Comparison of ENCODE assay signal across 11 cellular contexts in genomic region chr11:119103793-119104192, GRCh38. TPM values are rescaled to one million over a fixed set of nuclear protein-coding genes. Genes with fewer than 3 reads are reported as not detected.
DNase-seq lines count a peak whose midpoint lies in the region; ATAC-seq and TF ChIP-seq lines count a peak whose summit lies in the region.
"Had no signal": no experiment of that assay in that cellular context is flagged by ENCODE, and none has a peak within 500 bp of the region (broad histone marks: within the 10 kb centered on the region; RNA-seq: fewer than 3 reads in every experiment).

No MANE protein-coding gene starts in this region.

- H4K8ac ChIP-seq in neuronal stem cell (ENCODE audit: low read depth, low read length): no peak overlapping the region

- peak overlapping the region; percentile 88 for H3K4me3 Mint-ChIP-seq in stimulated activated naive CD8-positive, alpha-beta T cell treated with anti-CD3 and anti-CD28 coated beads, Interleukin-15, Interleukin-2, amounts not matched to agents 100 ng/mL and 50 ng/mL, for 24 hours

- H3K27me3 Mint-ChIP-seq in stimulated activated naive CD8-positive, alpha-beta T cell treated with anti-CD3 and anti-CD28 coated beads, Interleukin-15, Interleukin-2, amounts not matched to agents 100 ng/mL and 50 ng/mL, for 24 hours: no peaks in the 10 kb centered on the region
- H3K27me3 Mint-ChIP-seq: stimulated activated naive CD8-positive, alpha-beta T cell treated with anti-CD3 and anti-CD28 coated beads, Interleukin-15, amount 100 ng/mL, for 72 hours had no signal

- no peaks in the 10 kb centered on the region for H3K9me3 ChIP-seq in neuronal stem cell (replicated peaks in 1 of 2; ENCODE audit: control insufficient read depth in 2 of 2, insufficient read depth in 1 of 2, low read depth in 1 of 2, low read length in 2 of 2)

- H3K4ac ChIP-seq in neuronal stem cell (ENCODE audit: low read length): no peak overlapping the region

- TF ChIP-seq CTCF in choroid plexus epithelial cell (conservative IDR thresholded peaks at IDR 0.05; ENCODE audit: low read depth, low read length) (peak; percentile 14), GM13976 (IDR thresholded peaks at IDR 0.05; ENCODE audit: borderline replicate concordance, control extremely low read depth, extremely low read depth, insufficient read depth, missing control alignments) (no peak)

- peaks cover 0 to 2% of the 10 kb centered on the region in 2 donors for H3K36me3 ChIP-seq in neuronal stem cell (replicated peaks in 1 of 2; ENCODE audit: control insufficient read depth in 2 of 2, insufficient read depth in 2 of 2, low read length in 2 of 2)

- no peak overlapping the region for H3K14ac ChIP-seq in neuronal stem cell (ENCODE audit: low read length)

- H2BK15ac ChIP-seq in neuronal stem cell (ENCODE audit: low read length): no peak overlapping the region

- H3K36me3 Mint-ChIP-seq in stimulated activated naive CD8-positive, alpha-beta T cell treated with anti-CD3 and anti-CD28 coated beads, Interleukin-15, Interleukin-2, amounts not matched to agents 100 ng/mL and 50 ng/mL, for 24 hours (ENCODE audit: low read depth): peaks cover 19% of the 10 kb centered on the region

- DNase-seq in stimulated activated naive CD8-positive, alpha-beta T cell treated with anti-CD3 and anti-CD28 coated beads, Interleukin-15, Interleukin-2, amounts not matched to agents 100 U/mL and 50 U/mL, for 24 hours: no peak
- DNase-seq in NCI-H69 (lab: John Stamatoyannopoulos, UW) (peak; percentile 92), choroid plexus epithelial cell (ENCODE audit: low read depth) (peak; percentile 32), neuronal stem cell (ENCODE audit: low spot score) (no peak), GM13976 (ENCODE audit: low spot score) (no peak)
- DNase-seq: activated CD8-positive, alpha-beta memory T cell treated with anti-CD3 and anti-CD28 coated beads for 24 hours; NCI-H510A treated with DMSO at 0.1 percent for 48 hours; stimulated activated naive CD8-positive, alpha-beta T cell treated with anti-CD3 and anti-CD28 coated beads, Interleukin-15, amount 100 ng/mL, for 72 hours had no signal

- no peak overlapping the region for H3K23ac ChIP-seq in neuronal stem cell (ENCODE audit: low read depth, low read length, poor library complexity)

- H3K27ac Mint-ChIP-seq in stimulated activated naive CD8-positive, alpha-beta T cell treated with anti-CD3 and anti-CD28 coated beads, Interleukin-15, Interleukin-2, amounts not matched to agents 100 ng/mL and 50 ng/mL, for 24 hours: peak overlapping the region; percentile 38
- H3K27ac Mint-ChIP-seq: stimulated activated naive CD8-positive, alpha-beta T cell treated with anti-CD3 and anti-CD28 coated beads, Interleukin-15, amount 100 ng/mL, for 72 hours had no signal

- WGBS in neuronal stem cell (ENCODE audit: extremely low coverage in 2 of 2, insufficient read length in 2 of 2, insufficient replicate concordance in 1 of 2), 2 donors: no CpG with 5 or more reads among the region's 4 CpGs

- H3K18ac ChIP-seq in neuronal stem cell (ENCODE audit: low read length): no peak overlapping the region

- H2BK12ac ChIP-seq in neuronal stem cell (ENCODE audit: low read length): no peak overlapping the region

- no peaks in the 10 kb centered on the region for H3K9me3 Mint-ChIP-seq in stimulated activated naive CD8-positive, alpha-beta T cell treated with anti-CD3 and anti-CD28 coated beads, Interleukin-15, Interleukin-2, amounts not matched to agents 100 ng/mL and 50 ng/mL, for 24 hours
- H3K9me3 Mint-ChIP-seq: stimulated activated naive CD8-positive, alpha-beta T cell treated with anti-CD3 and anti-CD28 coated beads, Interleukin-15, amount 100 ng/mL, for 72 hours had no signal

- H2BK120ac ChIP-seq in neuronal stem cell (ENCODE audit: low read depth, low read length): no peak overlapping the region

- no peak overlapping the region for H3K4me3 ChIP-seq in choroid plexus epithelial cell (ENCODE audit: low read depth, low read length)
- no peak overlapping the region for H3K4me3 ChIP-seq in neuronal stem cell (ENCODE audit: low read length in 2 of 2)

- no peak overlapping the region for H3K9ac ChIP-seq in neuronal stem cell (ENCODE audit: low read depth, low read length, poor library complexity)

- no peak overlapping the region for H3K4me2 ChIP-seq in neuronal stem cell (ENCODE audit: insufficient read depth, low read length, poor library complexity, severe bottlenecking)

- H2AFZ ChIP-seq in neuronal stem cell (ENCODE audit: low read length): no peak overlapping the region

- in situ Hi-C loops in GM13976 (cut with MboI; ENCODE audit: low sequenced_read_pairs, unreplicated experiment): no loop called here

- H3K4me1 Mint-ChIP-seq in stimulated activated naive CD8-positive, alpha-beta T cell treated with anti-CD3 and anti-CD28 coated beads, Interleukin-15, Interleukin-2, amounts not matched to agents 100 ng/mL and 50 ng/mL, for 24 hours (ENCODE audit: low read depth): peaks cover 52% of the 10 kb centered on the region

- no peak overlapping the region for H2AK5ac ChIP-seq in neuronal stem cell (ENCODE audit: low read depth, low read length)

- H3K27me3 ChIP-seq in neuronal stem cell (ENCODE audit: control insufficient read depth in 3 of 3, insufficient read depth in 3 of 3, low read depth in 1 of 3, low read length in 3 of 3): peaks cover 0 to 5% (median 0%) of the 10 kb centered on the region in 3 experiments

- peaks cover 18 to 28% of the 10 kb centered on the region in 2 donors for H3K4me1 ChIP-seq in neuronal stem cell (ENCODE audit: control insufficient read depth in 2 of 2, insufficient read depth in 1 of 2, low read depth in 1 of 2, low read length in 2 of 2)

- H2BK5ac ChIP-seq in neuronal stem cell (ENCODE audit: low read length): no peak overlapping the region

- H3K79me1 ChIP-seq in neuronal stem cell (ENCODE audit: low read depth, low read length): peaks cover 6% of the 10 kb centered on the region

- ATAC-seq in stimulated activated naive CD8-positive, alpha-beta T cell treated with anti-CD3 and anti-CD28 coated beads, Interleukin-15, Interleukin-2, amounts not matched to agents 100 U/mL and 50 U/mL, for 24 hours: no peak
- no peak for ATAC-seq in GM21390 (IDR thresholded peaks at IDR 0.05; ENCODE audit: unreplicated experiment)
- ATAC-seq in GM21526 (IDR thresholded peaks at IDR 0.05; ENCODE audit: low FRiP score, unreplicated experiment): no peak
- ATAC-seq: stimulated activated naive CD8-positive, alpha-beta T cell treated with anti-CD3 and anti-CD28 coated beads, Interleukin-15, amount 100 ng/mL, for 72 hours had no signal

- no peak overlapping the region for H3K27ac ChIP-seq in neuronal stem cell (replicated peaks; ENCODE audit: low read length)

- H4K91ac ChIP-seq in neuronal stem cell (ENCODE audit: low read depth, low read length, poor library complexity): no peak overlapping the region

RNA-seq across cellular contexts. Expression of gene DPAGT1, which starts 2.1 kb away (rescaled TPM):
- 31.0 TPM for polyA plus RNA-seq in neuronal stem cell (2013, experiment 1 of 2)
- polyA plus RNA-seq in neuronal stem cell (2013, experiment 2 of 2): 31.0 TPM

RNA-seq across cellular contexts. Expression of gene C2CD2L, which starts 3.4 kb away (rescaled TPM):
- polyA plus RNA-seq in neuronal stem cell (2013, experiment 1 of 2): 5.7 TPM
- polyA plus RNA-seq in neuronal stem cell (2013, experiment 2 of 2): 4.9 TPM

RNA-seq across cellular contexts. Expression of gene HINFP, which starts 17.6 kb away (rescaled TPM):
- 22.9 TPM for polyA plus RNA-seq in neuronal stem cell (2013, experiment 1 of 2)
- polyA plus RNA-seq in neuronal stem cell (2013, experiment 2 of 2): 22.7 TPM

RNA-seq across cellular contexts. Expression of gene HMBS, which starts 19.1 kb away (rescaled TPM):
- polyA plus RNA-seq in neuronal stem cell (2013, experiment 1 of 2): 36.5 TPM
- polyA plus RNA-seq in neuronal stem cell (2013, experiment 2 of 2): 37.2 TPM

RNA-seq across cellular contexts. Expression of gene VPS11, which starts 36.2 kb away (rescaled TPM):
- 12.6 TPM for polyA plus RNA-seq in neuronal stem cell (2013, experiment 1 of 2)
- 11.2 TPM for polyA plus RNA-seq in neuronal stem cell (2013, experiment 2 of 2)

Comparison
In these comparisons a context has a peak if more than half of its experiments do, and no peak if none do; other contexts are left out.
1. DNase-seq: peak in NCI-H69 (single experiment) and choroid plexus epithelial cell (single experiment); none in stimulated activated naive CD8-positive, alpha-beta T cell treated with anti-CD3 and anti-CD28 coated beads, Interleukin-15, Interleukin-2, amounts not matched to agents 100 U/mL and 50 U/mL, for 24 hours (single experiment), neuronal stem cell (single experiment) and GM13976 (single experiment).